ENCODE assay signal across 8 cellular contexts in genomic region chr2:37851828-37852584, GRCh38.
A peak's percentile ranks its signal among the peaks of the same experiment; 100 is the strongest.
DNase-seq lines count a peak whose midpoint lies in the region; ATAC-seq and TF ChIP-seq lines count a peak whose summit lies in the region.

No MANE protein-coding gene starts in this region.

- H3K9me3 Mint-ChIP-seq in T-cell = no peaks in the 10 kb centered on the region
- no peaks in the 10 kb centered on the region for H3K9me3 Mint-ChIP-seq in stimulated activated effector memory CD8-positive, alpha-beta T cell treated with anti-CD3 and anti-CD28 coated beads, Interleukin-12 subunit alpha, Interleukin-12 subunit beta, amount 100 ng/mL, for 72 hours

- TF ChIP-seq CTCF in RWPE1 (conservative IDR thresholded peaks at IDR 0.05; ENCODE audit: low read depth) = no peak

- H3K27ac ChIP-seq in RWPE1 = no peak overlapping the region

- POLR2A ChIA-PET in T-cell (lab: Charles Lee) (no interaction called here), RWPE1 (lab: Yijun Ruan, JAX; ENCODE audit: low non-redundant PET) (no interaction called here)

- intact Hi-C loops in head of caudate nucleus (cut with DNase I) = no loop called here

- peak overlapping the region; percentile 4 to 57 (median 45) for H3K4me3 Mint-ChIP-seq in T-cell
- peak overlapping the region; percentile 36 for H3K4me3 Mint-ChIP-seq in stimulated activated effector memory CD8-positive, alpha-beta T cell treated with anti-CD3 and anti-CD28 coated beads, Interleukin-12 subunit alpha, Interleukin-12 subunit beta, amount 100 ng/mL, for 72 hours

- DNase-seq in T-cell = peak in 1 of 34 experiments; percentile 4
- DNase-seq in stimulated activated effector memory CD8-positive, alpha-beta T cell treated with anti-CD3 and anti-CD28 coated beads, Interleukin-12 subunit alpha, Interleukin-12 subunit beta, amount 100 ng/mL, for 72 hours (ENCODE audit: low spot score in 2 of 2) = no peak
- DNase-seq in RWPE1 (ENCODE audit: low spot score) = no peak
- DNase-seq in HK-2 (ENCODE audit: unreplicated experiment) = no peak
- DNase-seq in NCI-H748 treated with DMSO at 0.1 percent for 48 hours (lab: John Stamatoyannopoulos, UW) = no peak
- DNase-seq in head of caudate nucleus = no peak

- H3K4me1 Mint-ChIP-seq in T-cell = peaks cover 13 to 24% (median 20%) of the 10 kb centered on the region in 3 donors
- H3K4me1 Mint-ChIP-seq in stimulated activated effector memory CD8-positive, alpha-beta T cell treated with anti-CD3 and anti-CD28 coated beads, Interleukin-12 subunit alpha, Interleukin-12 subunit beta, amount 100 ng/mL, for 72 hours = peaks cover 23% of the 10 kb centered on the region

- no peaks in the 10 kb centered on the region for H3K27me3 Mint-ChIP-seq in T-cell

- ATAC-seq in GM19025 (IDR thresholded peaks at IDR 0.05; ENCODE audit: low read depth, unreplicated experiment) = peak; percentile 70
- peak; percentile 65 for ATAC-seq in HG02642 (IDR thresholded peaks at IDR 0.05; ENCODE audit: poor library complexity, unreplicated experiment)
- ATAC-seq in T-cell (replicated peaks in 1 of 4) = peak; percentile 39 to 91 (median 54)
- ATAC-seq in stimulated activated effector memory CD8-positive, alpha-beta T cell treated with anti-CD3 and anti-CD28 coated beads, Interleukin-12 subunit alpha, Interleukin-12 subunit beta, amount 100 ng/mL, for 72 hours = peak; percentile 75

- CTCF ChIA-PET in T-cell (lab: Charles Lee) (interaction anchor here (0.6 to 1.9 kb wide), 4 partner anchors 16 to 25 kb away, joined by 3 to 12 read pairs (median 6); no protein-coding TSS in a partner anchor), RWPE1 (lab: Yijun Ruan, JAX) (no interaction called here)

- peak overlapping the region; percentile 91 to 96 for H3K27ac Mint-ChIP-seq in T-cell
- H3K27ac Mint-ChIP-seq in stimulated activated effector memory CD8-positive, alpha-beta T cell treated with anti-CD3 and anti-CD28 coated beads, Interleukin-12 subunit alpha, Interleukin-12 subunit beta, amount 100 ng/mL, for 72 hours = peak overlapping the region; percentile 87

- H3K36me3 Mint-ChIP-seq in T-cell = no peaks in the 10 kb centered on the region
- no peaks in the 10 kb centered on the region for H3K36me3 Mint-ChIP-seq in stimulated activated effector memory CD8-positive, alpha-beta T cell treated with anti-CD3 and anti-CD28 coated beads, Interleukin-12 subunit alpha, Interleukin-12 subunit beta, amount 100 ng/mL, for 72 hours
